Comparison of ENCODE assay signal across 14 cellular contexts in the genomic region with DNA sequence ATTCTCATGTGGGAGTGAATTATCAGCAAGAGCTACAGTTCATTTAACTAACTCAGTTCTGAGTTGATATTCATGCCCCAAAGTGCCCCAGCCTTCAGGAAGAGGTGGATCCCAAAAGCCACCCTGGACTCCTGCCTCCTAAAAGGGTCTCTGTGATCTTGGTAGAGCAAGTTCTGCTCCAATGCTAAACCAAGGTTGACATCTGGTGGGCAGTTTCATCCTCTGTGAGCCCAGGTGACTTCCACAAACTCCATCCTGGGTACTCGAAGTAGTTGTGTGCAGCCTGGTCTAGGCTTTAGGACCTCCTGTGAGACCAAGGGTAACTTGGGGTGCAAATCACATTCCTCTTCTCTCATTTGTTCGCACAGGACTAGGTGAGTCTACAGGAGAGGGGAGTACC.
A peak's percentile ranks its signal among the peaks of the same experiment; 100 is the strongest.
DNase-seq lines count a peak whose midpoint lies in the region; ATAC-seq and TF ChIP-seq lines count a peak whose summit lies in the region.
"Had no signal": no experiment of that assay in that cellular context is flagged by ENCODE, and none has a peak within 500 bp of the region (broad histone marks: within the 10 kb centered on the region; RNA-seq: fewer than 3 reads in every experiment).

No MANE protein-coding gene starts in this region.

- no peaks in the 10 kb centered on the region for H3K4me1 ChIP-seq in left ventricle myocardium inferior
- H3K4me1 ChIP-seq: spleen, stomach had no signal

- TF ChIP-seq CTCF in left ventricle myocardium inferior (IDR thresholded peaks at IDR 0.05; ENCODE audit: borderline replicate concordance), result no peak

- H3K4me3 ChIP-seq in left ventricle myocardium inferior, result no peak overlapping the region
- H3K4me3 ChIP-seq: spleen, stomach had no signal

- no peaks in the 10 kb centered on the region for H3K9me3 ChIP-seq in left ventricle myocardium inferior (replicated peaks)
- H3K9me3 ChIP-seq: spleen, stomach had no signal

- intact Hi-C loops in left ventricle myocardium inferior (cut with micrococcal nuclease), result no loop called here

- ATAC-seq in GM19395 (IDR thresholded peaks at IDR 0.05; ENCODE audit: unreplicated experiment), result no peak

- DNase-seq in DMS 273 treated with DMSO at 0.1 percent for 48 hours (lab: John Stamatoyannopoulos, UW) (peak; percentile 60), NCI-H1694 (lab: John Stamatoyannopoulos, UW) (peak; percentile 40), astrocyte of the hippocampus (ENCODE audit: low read depth, low spot score) (peak; percentile 1), midbrain (lab: John Stamatoyannopoulos, UW) (peak; percentile 3), GM03348 (ENCODE audit: low spot score) (no peak), left ventricle myocardium inferior (no peak)
- no peak for DNase-seq in effector CD4-positive, alpha-beta T cell
- DNase-seq: activated gamma-delta T cell treated with Interleukin-2 at 50 U/mL for 16 hours, DMS53, dorsolateral prefrontal cortex, Karpas-422, spleen, stomach had no signal

- no peak overlapping the region for H3K27ac ChIP-seq in left ventricle myocardium inferior (replicated peaks)
- H3K27ac ChIP-seq: spleen, stomach had no signal

- H3K27me3 ChIP-seq in left ventricle myocardium inferior (ENCODE audit: low read depth), result no peaks in the 10 kb centered on the region
- H3K27me3 ChIP-seq: dorsolateral prefrontal cortex, spleen, stomach had no signal

- no peaks in the 10 kb centered on the region for H3K36me3 ChIP-seq in left ventricle myocardium inferior
- H3K36me3 ChIP-seq: spleen, stomach had no signal

Comparison
In these comparisons a context has a peak if more than half of its experiments do, and no peak if none do; other contexts are left out.
1. DNase-seq: peak in DMS 273 treated with DMSO at 0.1 percent for 48 hours (single experiment), NCI-H1694 (single experiment), astrocyte of the hippocampus (single experiment) and midbrain (single experiment); none in GM03348 (single experiment), effector CD4-positive, alpha-beta T cell (single experiment) and left ventricle myocardium inferior (single experiment).